In genomic region chr2:219626540-219626939, GRCh38 we compare ENCODE assay signal across 13 cellular contexts. TPM values are rescaled to one million over a fixed set of nuclear protein-coding genes. Genes with fewer than 3 reads are reported as not detected.
DNase-seq lines count a peak whose midpoint lies in the region; ATAC-seq and TF ChIP-seq lines count a peak whose summit lies in the region.
"Had no signal": no experiment of that assay in that cellular context is flagged by ENCODE, and none has a peak within 500 bp of the region (broad histone marks: within the 10 kb centered on the region; RNA-seq: fewer than 3 reads in every experiment).

No MANE protein-coding gene starts in this region.

- no peak for ATAC-seq in activated naive CD4-positive, alpha-beta T cell treated with anti-CD3 and anti-CD28 coated beads, Interleukin-2, amount 50 U/mL, for 72 hours
- no peak for ATAC-seq in T-cell (replicated peaks in 1 of 4)

- no peaks in the 10 kb centered on the region for H3K27me3 ChIP-seq in prostate gland (replicated peaks; ENCODE audit: insufficient read depth)
- H3K27me3 ChIP-seq in Peyer's patch: no peaks in the 10 kb centered on the region
- H3K27me3 ChIP-seq: cardiac muscle cell had no signal

- CTCF ChIA-PET in activated naive CD4-positive, alpha-beta T cell treated with anti-CD3 and anti-CD28 coated beads for 36 hours (lab: Charles Lee): interaction anchor here (0.6 to 1.0 kb wide), 3 partner anchors 63 to 86 kb away, joined by 3 to 4 read pairs (median 3); no protein-coding TSS in a partner anchor
- CTCF ChIA-PET in T-cell (lab: Charles Lee): interaction anchor here (0.6 kb wide), 3 partner anchors 15 to 262 kb away, joined by 3 to 4 read pairs (median 3); no protein-coding TSS in a partner anchor

- no peak for TF ChIP-seq CTCF in glutamatergic neuron (IDR thresholded peaks at IDR 0.05; ENCODE audit: partially characterized antibody, unreplicated experiment)
- no peak for TF ChIP-seq CTCF in prostate gland (IDR thresholded peaks at IDR 0.05)
- TF ChIP-seq CTCF in Peyer's patch (IDR thresholded peaks at IDR 0.05): no peak

- H3K27ac ChIP-seq in prostate gland (no peak overlapping the region), Peyer's patch (no peak overlapping the region)

- peaks cover 17% of the 10 kb centered on the region for H3K27me3 Mint-ChIP-seq in activated naive CD4-positive, alpha-beta T cell treated with anti-CD3 and anti-CD28 coated beads for 36 hours (ENCODE audit: low read depth)
- H3K27me3 Mint-ChIP-seq in T-cell (peaks cover 22 to 50% of the 10 kb centered on the region in 2 donors), glutamatergic neuron (ENCODE audit: unreplicated experiment) (peaks cover 15% of the 10 kb centered on the region)

- H3K4me1 ChIP-seq in prostate gland (replicated peaks): no peaks in the 10 kb centered on the region
- H3K4me1 ChIP-seq in Peyer's patch: peaks cover 0 to 8% (median 3%) of the 10 kb centered on the region in 4 donors

- POLR2A ChIA-PET in T-cell (lab: Charles Lee): no interaction called here

- no peak for TF ChIP-seq POLR2A in prostate gland (IDR thresholded peaks at IDR 0.05)
- TF ChIP-seq POLR2A in Peyer's patch (IDR thresholded peaks at IDR 0.05): no peak

- H3K9me3 Mint-ChIP-seq in activated naive CD4-positive, alpha-beta T cell treated with anti-CD3 and anti-CD28 coated beads for 36 hours: no peaks in the 10 kb centered on the region
- no peaks in the 10 kb centered on the region for H3K9me3 Mint-ChIP-seq in activated naive CD4-positive, alpha-beta T cell treated with anti-CD3 and anti-CD28 coated beads, Interleukin-2, amount 50 U/mL, for 72 hours
- H3K9me3 Mint-ChIP-seq in T-cell (no peaks in the 10 kb centered on the region), glutamatergic neuron (ENCODE audit: unreplicated experiment) (no peaks in the 10 kb centered on the region)

- H3K4me3 Mint-ChIP-seq in activated naive CD4-positive, alpha-beta T cell treated with anti-CD3 and anti-CD28 coated beads for 36 hours: peak overlapping the region; percentile 62
- peak overlapping the region; percentile 58 to 86 (median 70) for H3K4me3 Mint-ChIP-seq in T-cell
- peak overlapping the region; percentile 79 for H3K4me3 Mint-ChIP-seq in glutamatergic neuron (ENCODE audit: unreplicated experiment)

- H3K27ac Mint-ChIP-seq in activated naive CD4-positive, alpha-beta T cell treated with anti-CD3 and anti-CD28 coated beads for 36 hours: no peak overlapping the region
- H3K27ac Mint-ChIP-seq in activated naive CD4-positive, alpha-beta T cell treated with anti-CD3 and anti-CD28 coated beads, Interleukin-2, amount 50 U/mL, for 72 hours: no peak overlapping the region
- H3K27ac Mint-ChIP-seq in T-cell (no peak overlapping the region), glutamatergic neuron (ENCODE audit: unreplicated experiment) (no peak overlapping the region)

- H3K4me1 Mint-ChIP-seq in activated naive CD4-positive, alpha-beta T cell treated with anti-CD3 and anti-CD28 coated beads for 36 hours (ENCODE audit: low read depth): peaks cover 3% of the 10 kb centered on the region
- H3K4me1 Mint-ChIP-seq in T-cell (peaks cover 2 to 6% (median 5%) of the 10 kb centered on the region in 3 donors), glutamatergic neuron (ENCODE audit: low read depth, unreplicated experiment) (peaks cover 4% of the 10 kb centered on the region)

- 87% methylated on average over 8 of the region's 8 CpGs for WGBS in prostate gland

- H3K4me3 ChIP-seq in prostate gland (no peak overlapping the region), Peyer's patch (no peak overlapping the region)

- H3K36me3 ChIP-seq in prostate gland: no peaks in the 10 kb centered on the region
- no peaks in the 10 kb centered on the region for H3K36me3 ChIP-seq in Peyer's patch
- H3K36me3 ChIP-seq: cardiac muscle cell had no signal

- intact Hi-C loops in activated naive CD4-positive, alpha-beta T cell treated with anti-CD3 and anti-CD28 coated beads for 36 hours (cut with micrococcal nuclease): no loop called here
- intact Hi-C loops in prostate gland (cut with DNase I): no loop called here

- H3K36me3 Mint-ChIP-seq in activated naive CD4-positive, alpha-beta T cell treated with anti-CD3 and anti-CD28 coated beads for 36 hours (ENCODE audit: low read depth): no peaks in the 10 kb centered on the region
- H3K36me3 Mint-ChIP-seq in activated naive CD4-positive, alpha-beta T cell treated with anti-CD3 and anti-CD28 coated beads, Interleukin-2, amount 50 U/mL, for 72 hours: no peaks in the 10 kb centered on the region
- H3K36me3 Mint-ChIP-seq in T-cell: no peaks in the 10 kb centered on the region
- H3K36me3 Mint-ChIP-seq in glutamatergic neuron (ENCODE audit: unreplicated experiment): no peaks in the 10 kb centered on the region

- H3K9me3 ChIP-seq in prostate gland (no peaks in the 10 kb centered on the region), Peyer's patch (no peaks in the 10 kb centered on the region)

- DNase-seq in activated naive CD4-positive, alpha-beta T cell treated with anti-CD3 and anti-CD28 coated beads for 36 hours: no peak
- DNase-seq in activated naive CD4-positive, alpha-beta T cell treated with anti-CD3 and anti-CD28 coated beads, Interleukin-2, amount 50 U/mL, for 72 hours (ENCODE audit: low spot score in 2 of 2): no peak
- DNase-seq in T-cell (no peak), glutamatergic neuron (no peak), retina (peak; percentile 46), prostate gland (ENCODE audit: low spot score) (no peak), Peyer's patch (no peak), NCI-H1930 (lab: John Stamatoyannopoulos, UW) (no peak)
- DNase-seq: activated CD8-positive, alpha-beta memory T cell treated with anti-CD3 and anti-CD28 coated beads, Interleukin-2, amount 50 U/mL, for 48 hours; NCI-H2081 treated with DMSO at 0.1 percent for 48 hours; OCI-M1; T1000 had no signal

RNA-seq across cellular contexts. Expression of gene SLC4A3, which starts 0.9 kb away (rescaled TPM):
- not detected for total RNA-seq in activated naive CD4-positive, alpha-beta T cell treated with anti-CD3 and anti-CD28 coated beads for 36 hours
- total RNA-seq in activated naive CD4-positive, alpha-beta T cell treated with anti-CD3 and anti-CD28 coated beads, Interleukin-2, amount 50 U/mL, for 72 hours: not detected
- total RNA-seq in T-cell (under 1 TPM; 0.08 to 0.47 (median 0.37) TPM), glutamatergic neuron (ENCODE audit: unreplicated experiment) (24.4 TPM), prostate gland (10 to 100 TPM in 1 of 2 donors, 1 to 10 TPM in 1; 7.6 to 44.6 TPM), Peyer's patch (1 to 10 TPM in 1 of 4 donors, under 1 TPM in 1, not detected in 2; 0.57 to 8.1 TPM)

RNA-seq across cellular contexts. Expression of gene STK11IP, which starts 28.9 kb away (rescaled TPM):
- total RNA-seq in activated naive CD4-positive, alpha-beta T cell treated with anti-CD3 and anti-CD28 coated beads for 36 hours: 10 to 100 TPM; 32.1 TPM
- total RNA-seq in activated naive CD4-positive, alpha-beta T cell treated with anti-CD3 and anti-CD28 coated beads, Interleukin-2, amount 50 U/mL, for 72 hours: 10 to 100 TPM; 28.5 to 53.0 TPM
- total RNA-seq in T-cell (10 to 100 TPM; 25.9 to 52.8 (median 49.3) TPM), glutamatergic neuron (ENCODE audit: unreplicated experiment) (34.5 TPM), prostate gland (10 to 100 TPM; 18.3 to 60.3 TPM), Peyer's patch (10 to 100 TPM; 19.4 to 62.6 (median 51.5) TPM)

RNA-seq across cellular contexts. Expression of gene INHA, which starts 54.4 kb away (rescaled TPM):
- not detected for total RNA-seq in activated naive CD4-positive, alpha-beta T cell treated with anti-CD3 and anti-CD28 coated beads for 36 hours
- total RNA-seq in activated naive CD4-positive, alpha-beta T cell treated with anti-CD3 and anti-CD28 coated beads, Interleukin-2, amount 50 U/mL, for 72 hours: under 1 TPM in 1 of 2 donors, not detected in 1; 0.23 TPM
- total RNA-seq in T-cell: under 1 TPM in 1 of 5 donors, not detected in 4; 0.16 TPM
- total RNA-seq in glutamatergic neuron (ENCODE audit: unreplicated experiment): not detected
- total RNA-seq in prostate gland: 100 to 1,000 TPM in 1 of 2 donors, under 1 TPM in 1; 0.96 to 391 TPM
- not detected for total RNA-seq in Peyer's patch

RNA-seq across cellular contexts. Expression of gene OBSL1, which starts 55.2 kb away (rescaled TPM):
- total RNA-seq in activated naive CD4-positive, alpha-beta T cell treated with anti-CD3 and anti-CD28 coated beads for 36 hours: 1 to 10 TPM; 1.5 to 1.6 TPM
- 1 to 10 TPM; 1.9 to 8.9 TPM for total RNA-seq in activated naive CD4-positive, alpha-beta T cell treated with anti-CD3 and anti-CD28 coated beads, Interleukin-2, amount 50 U/mL, for 72 hours
- 1 to 10 TPM; 1.2 to 2.4 (median 1.2) TPM for total RNA-seq in T-cell
- 47.9 TPM for total RNA-seq in glutamatergic neuron (ENCODE audit: unreplicated experiment)
- 100 to 1,000 TPM; 142 to 330 TPM for total RNA-seq in prostate gland
- 10 to 100 TPM in 3 of 4 donors, 1 to 10 TPM in 1; 7.5 to 43.7 (median 21.2) TPM for total RNA-seq in Peyer's patch
